In genomic region chr10:50554995-50555568, GRCh38 we compare ENCODE assay signal across 1 cellular context.
A peak's percentile ranks its signal among the peaks of the same experiment; 100 is the strongest.
TF ChIP-seq lines count a peak whose summit lies in the region.

No MANE protein-coding gene starts in this region.

TF ChIP-seq in K562, 482 proteins besides CTCF, POLR2A, EP300 and RAD21 (continued from another document and continues in another):
- no peak for TF ChIP-seq GTF2B (IDR thresholded peaks at IDR 0.05; ENCODE audit: extremely low read depth, insufficient read length)
- no peak for TF ChIP-seq MED1 (CRISPR knock-in tag; IDR thresholded peaks at IDR 0.05; ENCODE audit: borderline replicate concordance)
- no peak for TF ChIP-seq ZNF184 (CRISPR knock-in tag; IDR thresholded peaks at IDR 0.05)
- TF ChIP-seq PHB (CRISPR knock-in tag; IDR thresholded peaks at IDR 0.05) = no peak
- TF ChIP-seq MECOM (CRISPR knock-in tag; IDR thresholded peaks at IDR 0.05) = peak; percentile 80
- TF ChIP-seq SREBF2 (CRISPR knock-in tag; IDR thresholded peaks at IDR 0.05) = no peak
- peak; percentile 46 for TF ChIP-seq TAF9B (IDR thresholded peaks at IDR 0.05; ENCODE audit: partially characterized antibody)
- peak in 1 of 2 experiments; percentile 90; a peak in 3 of 4 replicates for TF ChIP-seq RCOR1 (IDR thresholded peaks at IDR 0.05; ENCODE audit: borderline replicate concordance in 1 of 2, low read depth in 2 of 2, low read length in 2 of 2)
- TF ChIP-seq NBN (IDR thresholded peaks at IDR 0.05; ENCODE audit: low read depth) = no peak
- TF ChIP-seq ZBTB43 (CRISPR knock-in tag; IDR thresholded peaks at IDR 0.05) = no peak
- no peak for TF ChIP-seq NFATC3 (IDR thresholded peaks at IDR 0.05)
- no peak for TF ChIP-seq ZNF347 (CRISPR knock-in tag; IDR thresholded peaks at IDR 0.05; ENCODE audit: low read depth)
- no peak for TF ChIP-seq SAFB (IDR thresholded peaks at IDR 0.05; ENCODE audit: borderline replicate concordance, low read depth, low read length)
- no peak for TF ChIP-seq BRD9 (IDR thresholded peaks at IDR 0.05; ENCODE audit: low read depth, partially characterized antibody)
- no peak for TF ChIP-seq SRSF7 (optimal IDR thresholded peaks at IDR 0.05; ENCODE audit: low read depth, low read length)
- TF ChIP-seq ZZZ3 (IDR thresholded peaks at IDR 0.05) = no peak
- TF ChIP-seq SIX5 (IDR thresholded peaks at IDR 0.05; ENCODE audit: borderline replicate concordance in 1 of 2, insufficient read depth in 1 of 2, low read depth in 1 of 2, low read length in 2 of 2) = no peak
- TF ChIP-seq THRAP3 (IDR thresholded peaks at IDR 0.05; ENCODE audit: borderline replicate concordance) = no peak
- peak; percentile 58 for TF ChIP-seq NUFIP1 (IDR thresholded peaks at IDR 0.05; ENCODE audit: partially characterized antibody)
- no peak for TF ChIP-seq HMGXB4 (CRISPR knock-in tag; IDR thresholded peaks at IDR 0.05)
- TF ChIP-seq BCLAF1 (IDR thresholded peaks at IDR 0.05; ENCODE audit: borderline replicate concordance in 1 of 2, control insufficient read depth in 1 of 2, low read depth in 2 of 2, low read length in 1 of 2) = no peak
- no peak for TF ChIP-seq PHTF2 (CRISPR knock-in tag; IDR thresholded peaks at IDR 0.05)
- no peak for TF ChIP-seq ZBTB2 (IDR thresholded peaks at IDR 0.05)
- no peak for TF ChIP-seq SPI1 (IDR thresholded peaks at IDR 0.05; ENCODE audit: borderline replicate concordance, low read depth, low read length)
- TF ChIP-seq HDAC2 (IDR thresholded peaks at IDR 0.05) = 0 out of 2 replicates have a peak, but pooled peaks have one; percentile 26
- TF ChIP-seq NFE2L1 (tag; IDR thresholded peaks at IDR 0.05; ENCODE audit: borderline replicate concordance, low read depth) = no peak
- no peak for TF ChIP-seq PRPF4 (IDR thresholded peaks at IDR 0.05; ENCODE audit: insufficient read depth, low read depth, low read length, poor library complexity, severe bottlenecking)
- TF ChIP-seq KHSRP (IDR thresholded peaks at IDR 0.05) = no peak
- TF ChIP-seq NEUROD1 (IDR thresholded peaks at IDR 0.05; ENCODE audit: borderline replicate concordance, low read depth, low read length, partially characterized antibody) = peak; percentile 27
- TF ChIP-seq SMAD1 (IDR thresholded peaks at IDR 0.05; ENCODE audit: low read depth, low read length, partially characterized antibody) = no peak
- no peak for TF ChIP-seq THRA (IDR thresholded peaks at IDR 0.05)
- TF ChIP-seq KLF13 (tag; IDR thresholded peaks at IDR 0.05; ENCODE audit: borderline replicate concordance, low read depth) = no peak
- peak; percentile 64; the same call in 1 of the 2 replicates for TF ChIP-seq ZNF644 (tag; IDR thresholded peaks at IDR 0.05; ENCODE audit: low read depth)
- TF ChIP-seq ZNF408 (CRISPR knock-in tag; IDR thresholded peaks at IDR 0.05; ENCODE audit: low read depth) = no peak
- TF ChIP-seq ZNF24 (IDR thresholded peaks at IDR 0.05) = no peak
- no peak for TF ChIP-seq ZHX1 (conservative IDR thresholded peaks at IDR 0.05; ENCODE audit: low read length)
- TF ChIP-seq NCOA2 (IDR thresholded peaks at IDR 0.05; ENCODE audit: partially characterized antibody in 2 of 2) = peak in 1 of 2 experiments; percentile 9
- 0 out of 2 replicates have a peak, but pooled peaks have one; percentile 21 for TF ChIP-seq ZSCAN29 (IDR thresholded peaks at IDR 0.05)
- TF ChIP-seq ZSCAN32 (CRISPR knock-in tag; IDR thresholded peaks at IDR 0.05) = no peak
- TF ChIP-seq FOXK2 (conservative IDR thresholded peaks at IDR 0.05 in 1 of 2, IDR thresholded peaks at IDR 0.05 in 1 of 2; ENCODE audit: low read depth in 2 of 2) = peak; percentile 40 to 63; a peak in 2 of 4 replicates
- no peak for TF ChIP-seq NR0B1 (IDR thresholded peaks at IDR 0.05; ENCODE audit: partially characterized antibody)
- TF ChIP-seq ZNF592 (IDR thresholded peaks at IDR 0.05) = peak; percentile 95
- TF ChIP-seq KLF10 (CRISPR knock-in tag; IDR thresholded peaks at IDR 0.05) = no peak
